Comparison of ENCODE assay signal across 8 cellular contexts in the genomic region with DNA sequence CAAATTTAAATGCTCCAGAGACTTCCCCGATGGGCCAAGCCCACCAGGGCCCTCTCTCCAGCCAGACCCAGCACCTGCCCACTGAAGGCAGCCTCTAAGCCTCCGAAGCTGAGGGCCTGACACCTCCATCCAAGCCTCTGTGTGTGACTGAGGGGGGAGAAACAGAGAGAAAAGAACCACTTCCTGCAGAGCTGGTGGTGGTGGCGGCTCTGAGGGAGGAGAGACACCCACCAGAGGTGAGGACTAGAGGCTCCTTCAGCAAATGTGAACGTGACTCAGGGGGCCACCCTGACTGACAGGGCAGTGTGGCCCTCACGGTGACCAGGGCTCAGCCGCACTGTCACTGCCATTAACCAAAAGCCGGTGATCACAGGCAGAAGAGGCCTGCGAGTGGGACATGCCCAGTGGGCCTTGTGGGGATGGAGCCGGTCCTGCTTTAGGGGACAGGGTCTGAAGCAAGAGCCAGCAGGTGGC. TPM values are rescaled to one million over a fixed set of nuclear protein-coding genes. Genes with fewer than 3 reads are reported as not detected.
DNase-seq lines count a peak whose midpoint lies in the region; ATAC-seq and TF ChIP-seq lines count a peak whose summit lies in the region.

No MANE protein-coding gene starts in this region.

- no peaks in the 10 kb centered on the region for H4K20me1 ChIP-seq in BLaER1

- peak; percentile 86 for DNase-seq in Jurkat, Clone E6-1 (ENCODE audit: low read depth, low spot score)
- peak; percentile 75 for DNase-seq in activated naive CD4-positive, alpha-beta T cell treated with anti-CD3 and anti-CD28 coated beads for 36 hours
- peak; percentile 49 for DNase-seq in stimulated activated CD8-positive, alpha-beta memory T cell treated with anti-CD3 and anti-CD28 coated beads, Interleukin-4, amount 100 ng/mL, for 24 hours (ENCODE audit: low read depth)
- DNase-seq in NCI-H526 (lab: John Stamatoyannopoulos, UW) (no peak), NCI-H2227 (lab: John Stamatoyannopoulos, UW; ENCODE audit: unreplicated experiment) (no peak)

- H3K9me3 Mint-ChIP-seq in activated naive CD4-positive, alpha-beta T cell treated with anti-CD3 and anti-CD28 coated beads for 36 hours: no peaks in the 10 kb centered on the region

- H3K4me1 ChIP-seq in BLaER1 (peaks cover 37% of the 10 kb centered on the region), gastroesophageal sphincter (peaks cover 0 to 18% (median 0%) of the 10 kb centered on the region in 3 donors)

- peak overlapping the region; percentile 93 for H3K27ac Mint-ChIP-seq in activated naive CD4-positive, alpha-beta T cell treated with anti-CD3 and anti-CD28 coated beads for 36 hours

- H3K4me3 ChIP-seq in BLaER1: no peak overlapping the region
- H3K4me3 ChIP-seq in Jurkat, Clone E6-1 (ENCODE audit: low read length): peak overlapping the region; percentile 17
- no peak overlapping the region for H3K4me3 ChIP-seq in gastroesophageal sphincter

- peak overlapping the region; percentile 28 for H3K4me3 Mint-ChIP-seq in activated naive CD4-positive, alpha-beta T cell treated with anti-CD3 and anti-CD28 coated beads for 36 hours

- intact Hi-C loops in activated naive CD4-positive, alpha-beta T cell treated with anti-CD3 and anti-CD28 coated beads for 36 hours (cut with micrococcal nuclease): no loop called here

- WGBS in gastroesophageal sphincter (ENCODE audit: low coverage in 1 of 2), 2 donors: 100% methylated on average over 1 of the region's 9 CpGs

- H3K9me3 ChIP-seq in BLaER1 (no peaks in the 10 kb centered on the region), gastroesophageal sphincter (no peaks in the 10 kb centered on the region)

- peak overlapping the region; percentile 59 for H3K4me2 ChIP-seq in BLaER1

- peak overlapping the region; percentile 53; the same call in 1 of the 2 replicates for H3K9ac ChIP-seq in BLaER1

- peak; percentile 86 for ATAC-seq in GM19463 (IDR thresholded peaks at IDR 0.05; ENCODE audit: unreplicated experiment)
- no peak for ATAC-seq in gastroesophageal sphincter

- TF ChIP-seq EP300 in gastroesophageal sphincter (IDR thresholded peaks at IDR 0.05): no peak

- H3K36me3 Mint-ChIP-seq in activated naive CD4-positive, alpha-beta T cell treated with anti-CD3 and anti-CD28 coated beads for 36 hours (ENCODE audit: low read depth): peaks cover 61% of the 10 kb centered on the region

- H3K27me3 Mint-ChIP-seq in activated naive CD4-positive, alpha-beta T cell treated with anti-CD3 and anti-CD28 coated beads for 36 hours (ENCODE audit: low read depth): no peaks in the 10 kb centered on the region

- H3K36me3 ChIP-seq in BLaER1 (no peaks in the 10 kb centered on the region), gastroesophageal sphincter (no peaks in the 10 kb centered on the region)

- CTCF ChIA-PET in activated naive CD4-positive, alpha-beta T cell treated with anti-CD3 and anti-CD28 coated beads for 36 hours (lab: Charles Lee): interaction anchor here (0.7 to 2.8 kb wide), 6 partner anchors 8 to 116 kb away, joined by 3 to 11 read pairs (median 4); no protein-coding TSS in a partner anchor

- H3K27me3 ChIP-seq in BLaER1 (no peaks in the 10 kb centered on the region), gastroesophageal sphincter (no peaks in the 10 kb centered on the region)

- peak overlapping the region; percentile 68 for H3K27ac ChIP-seq in BLaER1
- H3K27ac ChIP-seq in gastroesophageal sphincter: no peak overlapping the region

- TF ChIP-seq POLR2A in gastroesophageal sphincter (IDR thresholded peaks at IDR 0.05): no peak

- TF ChIP-seq CTCF in gastroesophageal sphincter (IDR thresholded peaks at IDR 0.05): no peak

- peaks cover 86% of the 10 kb centered on the region for H3K4me1 Mint-ChIP-seq in activated naive CD4-positive, alpha-beta T cell treated with anti-CD3 and anti-CD28 coated beads for 36 hours (ENCODE audit: low read depth)

RNA-seq across cellular contexts. Expression of gene CD5, which starts 31.0 kb away (rescaled TPM):
- polyA plus RNA-seq in Jurkat, Clone E6-1 (2012; ENCODE audit: insufficient read depth, insufficient read length): 3.5 TPM
- total RNA-seq in activated naive CD4-positive, alpha-beta T cell treated with anti-CD3 and anti-CD28 coated beads for 36 hours: 100 to 1,000 TPM; 228 to 232 TPM
- under 1 TPM; 0.31 to 0.62 (median 0.44) TPM for total RNA-seq in gastroesophageal sphincter

Comparison
In these comparisons a context has a peak if more than half of its experiments do, and no peak if none do; other contexts are left out.
1. DNase-seq: peak in Jurkat, Clone E6-1 (single experiment), activated naive CD4-positive, alpha-beta T cell treated with anti-CD3 and anti-CD28 coated beads for 36 hours (single experiment) and stimulated activated CD8-positive, alpha-beta memory T cell treated with anti-CD3 and anti-CD28 coated beads, Interleukin-4, amount 100 ng/mL, for 24 hours (single experiment); none in NCI-H526 (0 of 2) and NCI-H2227 (single experiment).
2. RNA of gene CD5, which starts 31.0 kb away (total RNA-seq): 228 to 232 TPM in activated naive CD4-positive, alpha-beta T cell treated with anti-CD3 and anti-CD28 coated beads for 36 hours; 0.31 to 0.62 TPM in gastroesophageal sphincter; every median in the first group is over 100 times any median in the second.